Comparison of ENCODE assay signal across 8 cellular contexts in genomic region chr5:139788294-139788875, GRCh38. TPM values are rescaled to one million over a fixed set of nuclear protein-coding genes. Genes with fewer than 3 reads are reported as not detected.
A peak's percentile ranks its signal among the peaks of the same experiment; 100 is the strongest.
DNase-seq lines count a peak whose midpoint lies in the region; ATAC-seq and TF ChIP-seq lines count a peak whose summit lies in the region.

No MANE protein-coding gene starts in this region.

- ATAC-seq in HG03571 (IDR thresholded peaks at IDR 0.05; ENCODE audit: unreplicated experiment) (no peak), HG02885 (IDR thresholded peaks at IDR 0.05; ENCODE audit: poor library complexity, unreplicated experiment) (no peak)

- TF ChIP-seq CTCF in RWPE1 (conservative IDR thresholded peaks at IDR 0.05; ENCODE audit: low read depth) (no peak), fibroblast of the aortic adventitia (IDR thresholded peaks at IDR 0.05; ENCODE audit: insufficient read depth, low read length) (no peak)

- POLR2A ChIA-PET in RWPE1 (lab: Yijun Ruan, JAX; ENCODE audit: low non-redundant PET) = no interaction called here

- peak overlapping the region; percentile 57 for H3K27ac ChIP-seq in RWPE1

- DNase-seq in AG20443 (ENCODE audit: low spot score) (peak; percentile 61), RWPE1 (ENCODE audit: low spot score) (no peak), fibroblast of the aortic adventitia (ENCODE audit: low read depth) (peak; percentile 15), occipital lobe (lab: John Stamatoyannopoulos, UW) (peak; percentile 85)
- no peak for DNase-seq in activated CD8-positive, alpha-beta memory T cell treated with anti-CD3 and anti-CD28 coated beads, Interleukin-2, amount 50 U/mL, for 48 hours
- DNase-seq in activated CD4-positive, alpha-beta T cell treated with anti-CD3 and anti-CD28 coated beads for 1 hour = no peak

- CTCF ChIA-PET in RWPE1 (lab: Yijun Ruan, JAX) = interaction anchor here (0.5 to 10.0 kb wide), 22 partner anchors 8 to 437 kb away, joined by 3 to 323 read pairs (median 4); no protein-coding TSS in a partner anchor

- peak overlapping the region; percentile 65 for H3K4me3 ChIP-seq in fibroblast of the aortic adventitia (ENCODE audit: low read depth, low read length)

RNA-seq across cellular contexts. Expression of gene PSD2, which starts 7.2 kb away (rescaled TPM):
- total RNA-seq in fibroblast of the aortic adventitia (ENCODE audit: low replicate concordance) (0.08 TPM in 1 of 2 replicates, not detected in the other), occipital lobe (17.0 TPM)

Comparison
In these comparisons a context has a peak if more than half of its experiments do, and no peak if none do; other contexts are left out.
1. DNase-seq: peak in AG20443 (single experiment), fibroblast of the aortic adventitia (single experiment) and occipital lobe (single experiment); none in RWPE1 (single experiment), activated CD8-positive, alpha-beta memory T cell treated with anti-CD3 and anti-CD28 coated beads, Interleukin-2, amount 50 U/mL, for 48 hours (single experiment) and activated CD4-positive, alpha-beta T cell treated with anti-CD3 and anti-CD28 coated beads for 1 hour (single experiment).
2. RNA of gene PSD2, which starts 7.2 kb away (total RNA-seq): 17.0 TPM in occipital lobe (single experiment); 0.08 TPM in fibroblast of the aortic adventitia; every median in the first group is over 10 times any median in the second.